In the genomic region with DNA sequence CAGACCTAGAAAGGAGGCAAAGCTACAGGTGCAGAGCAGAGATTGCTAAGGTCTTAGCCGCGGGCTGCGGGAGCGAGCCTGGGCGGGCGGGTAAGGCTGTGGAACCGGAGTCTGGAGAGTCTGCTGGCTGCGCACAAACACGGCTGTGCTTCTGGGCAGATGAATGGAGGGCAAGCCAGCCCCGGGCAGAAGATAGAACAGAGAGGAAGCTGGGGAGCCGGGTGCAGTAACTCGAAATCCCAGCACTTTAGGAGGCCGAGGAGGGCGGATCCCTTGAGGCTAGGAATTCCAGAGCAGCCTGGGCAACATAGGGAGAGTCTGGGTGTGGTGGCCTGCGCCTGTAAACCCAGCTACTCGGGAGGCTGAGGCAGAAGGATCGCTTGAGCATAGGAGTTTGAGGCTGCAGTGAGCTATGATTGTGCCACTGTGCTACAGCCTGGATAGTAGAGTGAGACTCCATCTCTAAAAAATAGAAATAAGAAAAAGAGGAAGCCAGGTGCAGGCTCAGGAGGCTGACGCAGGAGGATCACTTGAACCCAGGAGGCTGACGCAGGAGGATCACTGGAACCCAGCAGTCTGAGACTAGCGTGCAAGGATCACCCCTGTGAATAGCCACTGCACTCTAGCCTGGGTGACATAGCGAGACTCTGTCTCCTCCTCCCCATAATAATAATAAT, we compare ENCODE assay signal across 11 cellular contexts. TPM values are rescaled to one million over a fixed set of nuclear protein-coding genes. Genes with fewer than 3 reads are reported as not detected.
DNase-seq lines count a peak whose midpoint lies in the region; ATAC-seq and TF ChIP-seq lines count a peak whose summit lies in the region.
"Had no signal": no experiment of that assay in that cellular context is flagged by ENCODE, and none has a peak within 500 bp of the region (broad histone marks: within the 10 kb centered on the region; RNA-seq: fewer than 3 reads in every experiment).

No MANE protein-coding gene starts in this region.

- DNase-seq in activated T-cell treated with anti-CD3 and anti-CD28 coated beads, Interleukin-2, amount 50 U/mL, for 4 hours, result no peak
- no peak for DNase-seq in activated T-cell treated with anti-CD3 and anti-CD28 coated beads, Interleukin-2, amount 50 U/mL, for 1 hour
- DNase-seq in Peyer's patch, result no peak
- DNase-seq in esophagus squamous epithelium (lab: John Stamatoyannopoulos, UW), result no peak
- no peak for DNase-seq in spleen
- no peak for DNase-seq in GOT3 (lab: John Stamatoyannopoulos, UW)
- DNase-seq in sciatic nerve (ENCODE audit: low spot score), result no peak
- DNase-seq in central memory CD4-positive, alpha-beta T cell, result no peak
- DNase-seq: NCI-H345, uterus had no signal

- H3K4me3 ChIP-seq in Peyer's patch (no peak overlapping the region), esophagus squamous epithelium (no peak overlapping the region), spleen (no peak overlapping the region)
- H3K4me3 ChIP-seq: smooth muscle cell, uterus had no signal

- H3K4me1 ChIP-seq in Peyer's patch, result peaks cover 0 to 29% (median 4%) of the 10 kb centered on the region in 4 donors
- peaks cover 15 to 40% (median 30%) of the 10 kb centered on the region in 3 donors for H3K4me1 ChIP-seq in esophagus squamous epithelium
- H3K4me1 ChIP-seq in spleen, result peaks cover 0 to 75% (median 40%) of the 10 kb centered on the region in 6 donors
- H3K4me1 ChIP-seq: uterus had no signal

- WGBS in esophagus squamous epithelium, 2 donors, result 68 to 85% methylated on average over 13 to 21 of the region's 21 CpGs
- WGBS in spleen, 5 donors, result 83 to 91% (median 85%) methylated on average over 21 of the region's 21 CpGs

- intact Hi-C loops in esophagus squamous epithelium (cut with DNase I) (no loop called here), spleen (cut with DNase I; ENCODE audit: low total_unique reads) (no loop called here), sciatic nerve (cut with DNase I) (no loop called here)

- peak overlapping the region; percentile 55 to 68 (median 66) for H3K27ac ChIP-seq in Peyer's patch
- peak overlapping the region; percentile 22 to 69 (median 58) for H3K27ac ChIP-seq in esophagus squamous epithelium
- H3K27ac ChIP-seq in spleen, result peak overlapping the region in 7 of 8 donors; percentile 63 to 93 (median 82)

- peak overlapping the region; percentile 40 for H3K4me3 Mint-ChIP-seq in activated T-cell treated with anti-CD3 and anti-CD28 coated beads, Interleukin-2, amount 50 U/mL, for 4 hours

- H3K9me3 ChIP-seq in Peyer's patch (no peaks in the 10 kb centered on the region), esophagus squamous epithelium (no peaks in the 10 kb centered on the region), spleen (no peaks in the 10 kb centered on the region)
- H3K9me3 ChIP-seq: uterus had no signal

- TF ChIP-seq CTCF in Peyer's patch (IDR thresholded peaks at IDR 0.05) (no peak), esophagus squamous epithelium (IDR thresholded peaks at IDR 0.05) (no peak), spleen (IDR thresholded peaks at IDR 0.05 in 8 of 11, conservative IDR thresholded peaks at IDR 0.05 in 3 of 11) (no peak)

- peaks cover 7% of the 10 kb centered on the region for H3K36me3 Mint-ChIP-seq in activated T-cell treated with anti-CD3 and anti-CD28 coated beads, Interleukin-2, amount 50 U/mL, for 4 hours (ENCODE audit: insufficient read depth)

- no peak for ATAC-seq in activated T-cell treated with anti-CD3 and anti-CD28 coated beads, Interleukin-2, amount 50 U/mL, for 4 hours
- ATAC-seq in sciatic nerve, result no peak

- TF ChIP-seq POLR2A in Peyer's patch (IDR thresholded peaks at IDR 0.05), result no peak
- TF ChIP-seq POLR2A in esophagus squamous epithelium (IDR thresholded peaks at IDR 0.05), result no peak
- TF ChIP-seq POLR2A in spleen (IDR thresholded peaks at IDR 0.05), result no peak

- H3K36me3 ChIP-seq in Peyer's patch, result no peaks in the 10 kb centered on the region
- no peaks in the 10 kb centered on the region for H3K36me3 ChIP-seq in esophagus squamous epithelium
- H3K36me3 ChIP-seq in spleen, result no peaks in the 10 kb centered on the region
- H3K36me3 ChIP-seq: uterus had no signal

- H3K27me3 Mint-ChIP-seq in activated T-cell treated with anti-CD3 and anti-CD28 coated beads, Interleukin-2, amount 50 U/mL, for 4 hours (ENCODE audit: low read depth), result no peaks in the 10 kb centered on the region

- H3K9me3 Mint-ChIP-seq in activated T-cell treated with anti-CD3 and anti-CD28 coated beads, Interleukin-2, amount 50 U/mL, for 4 hours, result no peaks in the 10 kb centered on the region

- H3K4me1 Mint-ChIP-seq in activated T-cell treated with anti-CD3 and anti-CD28 coated beads, Interleukin-2, amount 50 U/mL, for 4 hours (ENCODE audit: low read depth), result peaks cover 74% of the 10 kb centered on the region

- H3K27me3 ChIP-seq in Peyer's patch, result no peaks in the 10 kb centered on the region
- no peaks in the 10 kb centered on the region for H3K27me3 ChIP-seq in esophagus squamous epithelium
- H3K27me3 ChIP-seq in spleen (replicated peaks in 1 of 7), result no peaks in the 10 kb centered on the region
- H3K27me3 ChIP-seq: uterus had no signal

RNA-seq across cellular contexts. Expression of a gene that starts 56.3 kb away (rescaled TPM):
- 10 to 100 TPM; 14.3 to 28.0 (median 19.7) TPM for total RNA-seq in activated T-cell treated with anti-CD3 and anti-CD28 coated beads, Interleukin-2, amount 50 U/mL, for 4 hours
- total RNA-seq in Peyer's patch (10 to 100 TPM in 1 of 4 donors, 1 to 10 TPM in 3; 1.9 to 12.4 (median 5.2) TPM), esophagus squamous epithelium (10 to 100 TPM in 3 of 4 donors, 1 to 10 TPM in 1; 9.1 to 15.1 (median 13.3) TPM), spleen (10 to 100 TPM; 12.6 to 33.8 (median 23.9) TPM), sciatic nerve (27.9 TPM)
- 10 to 100 TPM in 1 of 3 donors, 1 to 10 TPM in 2; 5.8 to 14.5 (median 6.8) TPM for polyA plus RNA-seq in spleen
